2 cellular contexts compared by ENCODE assay signal in the genomic region with DNA sequence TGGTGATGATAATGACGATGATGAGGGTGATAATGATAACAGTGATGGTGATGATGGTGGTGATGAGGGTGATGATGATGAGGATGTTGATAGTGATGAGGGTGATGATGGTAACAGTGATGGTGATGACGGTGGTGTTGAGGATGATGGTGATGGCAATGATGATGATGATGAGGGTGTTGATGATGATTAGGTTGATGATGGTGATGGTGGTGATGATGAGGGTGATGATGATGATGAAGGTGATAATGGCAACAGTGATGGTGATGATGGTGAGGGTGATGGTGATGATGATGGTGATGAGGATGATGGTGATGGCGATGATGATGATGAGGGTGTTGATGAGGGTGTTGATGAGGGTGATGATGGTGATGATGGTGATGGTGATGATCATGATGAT.
TF ChIP-seq lines count a peak whose summit lies in the region.

No MANE protein-coding gene starts in this region.

TF ChIP-seq in HepG2, 621 proteins besides CTCF, POLR2A, EP300 and RAD21 (continues in another document):
- no peak for TF ChIP-seq PHF5A (CRISPR knock-in tag; IDR thresholded peaks at IDR 0.05; ENCODE audit: low read depth, unreplicated experiment)
- TF ChIP-seq ZNF160 (CRISPR knock-in tag; IDR thresholded peaks at IDR 0.05) = no peak
- TF ChIP-seq RXRA (CRISPR knock-in tag; IDR thresholded peaks at IDR 0.05) = no peak
- no peak for TF ChIP-seq MIER2 (CRISPR knock-in tag; IDR thresholded peaks at IDR 0.05)
- TF ChIP-seq, protein P1, sequence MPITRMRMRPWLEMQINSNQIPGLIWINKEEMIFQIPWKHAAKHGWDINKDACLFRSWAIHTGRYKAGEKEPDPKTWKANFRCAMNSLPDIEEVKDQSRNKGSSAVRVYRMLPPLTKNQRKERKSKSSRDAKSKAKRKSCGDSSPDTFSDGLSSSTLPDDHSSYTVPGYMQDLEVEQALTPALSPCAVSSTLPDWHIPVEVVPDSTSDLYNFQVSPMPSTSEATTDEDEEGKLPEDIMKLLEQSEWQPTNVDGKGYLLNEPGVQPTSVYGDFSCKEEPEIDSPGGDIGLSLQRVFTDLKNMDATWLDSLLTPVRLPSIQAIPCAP (CRISPR knock-in tag; IDR thresholded peaks at IDR 0.05; ENCODE audit: low read depth) = no peak
- TF ChIP-seq, protein P2, sequence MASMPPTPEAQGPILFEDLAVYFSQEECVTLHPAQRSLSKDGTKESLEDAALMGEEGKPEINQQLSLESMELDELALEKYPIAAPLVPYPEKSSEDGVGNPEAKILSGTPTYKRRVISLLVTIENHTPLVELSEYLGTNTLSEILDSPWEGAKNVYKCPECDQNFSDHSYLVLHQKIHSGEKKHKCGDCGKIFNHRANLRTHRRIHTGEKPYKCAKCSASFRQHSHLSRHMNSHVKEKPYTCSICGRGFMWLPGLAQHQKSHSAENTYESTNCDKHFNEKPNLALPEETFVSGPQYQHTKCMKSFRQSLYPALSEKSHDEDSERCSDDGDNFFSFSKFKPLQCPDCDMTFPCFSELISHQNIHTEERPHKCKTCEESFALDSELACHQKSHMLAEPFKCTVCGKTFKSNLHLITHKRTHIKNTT (CRISPR knock-in tag; IDR thresholded peaks at IDR 0.05) = no peak
- no peak for TF ChIP-seq HNRNPUL1 (IDR thresholded peaks at IDR 0.05; ENCODE audit: low read depth, low read length)
- no peak for TF ChIP-seq CBX1 (IDR thresholded peaks at IDR 0.05; ENCODE audit: low read depth)
- TF ChIP-seq, protein P3, sequence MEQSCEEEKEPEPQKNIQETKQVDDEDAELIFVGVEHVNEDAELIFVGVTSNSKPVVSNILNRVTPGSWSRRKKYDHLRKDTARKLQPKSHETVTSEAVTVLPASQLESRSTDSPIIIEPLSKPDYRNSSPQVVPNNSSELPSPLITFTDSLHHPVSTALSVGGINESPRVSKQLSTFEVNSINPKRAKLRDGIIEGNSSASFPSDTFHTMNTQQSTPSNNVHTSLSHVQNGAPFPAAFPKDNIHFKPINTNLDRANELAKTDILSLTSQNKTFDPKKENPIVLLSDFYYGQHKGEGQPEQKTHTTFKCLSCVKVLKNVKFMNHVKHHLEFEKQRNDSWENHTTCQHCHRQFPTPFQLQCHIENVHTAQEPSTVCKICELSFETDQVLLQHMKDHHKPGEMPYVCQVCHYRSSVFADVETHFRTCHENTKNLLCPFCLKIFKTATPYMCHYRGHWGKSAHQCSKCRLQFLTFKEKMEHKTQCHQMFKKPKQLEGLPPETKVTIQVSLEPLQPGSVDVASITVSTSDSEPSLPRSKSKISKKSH (CRISPR knock-in tag; IDR thresholded peaks at IDR 0.05; ENCODE audit: borderline replicate concordance) = no peak
- no peak for TF ChIP-seq KAT2B (IDR thresholded peaks at IDR 0.05; ENCODE audit: borderline replicate concordance, low read depth, low read length)
- TF ChIP-seq, protein P4, sequence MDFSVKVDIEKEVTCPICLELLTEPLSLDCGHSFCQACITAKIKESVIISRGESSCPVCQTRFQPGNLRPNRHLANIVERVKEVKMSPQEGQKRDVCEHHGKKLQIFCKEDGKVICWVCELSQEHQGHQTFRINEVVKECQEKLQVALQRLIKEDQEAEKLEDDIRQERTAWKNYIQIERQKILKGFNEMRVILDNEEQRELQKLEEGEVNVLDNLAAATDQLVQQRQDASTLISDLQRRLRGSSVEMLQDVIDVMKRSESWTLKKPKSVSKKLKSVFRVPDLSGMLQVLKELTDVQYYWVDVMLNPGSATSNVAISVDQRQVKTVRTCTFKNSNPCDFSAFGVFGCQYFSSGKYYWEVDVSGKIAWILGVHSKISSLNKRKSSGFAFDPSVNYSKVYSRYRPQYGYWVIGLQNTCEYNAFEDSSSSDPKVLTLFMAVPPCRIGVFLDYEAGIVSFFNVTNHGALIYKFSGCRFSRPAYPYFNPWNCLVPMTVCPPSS (IDR thresholded peaks at IDR 0.05) = peak; percentile 34; the same call in 1 of the 2 replicates
- TF ChIP-seq ESRRA (CRISPR knock-in tag; IDR thresholded peaks at IDR 0.05; ENCODE audit: low read depth) = no peak
- TF ChIP-seq TARDBP (CRISPR knock-in tag; IDR thresholded peaks at IDR 0.05) = no peak
- no peak for TF ChIP-seq ZEB1 (IDR thresholded peaks at IDR 0.05; ENCODE audit: insufficient replicate concordance, low read depth)
- TF ChIP-seq KMT2A (CRISPR knock-in tag; IDR thresholded peaks at IDR 0.05) = no peak
- TF ChIP-seq, protein P5, sequence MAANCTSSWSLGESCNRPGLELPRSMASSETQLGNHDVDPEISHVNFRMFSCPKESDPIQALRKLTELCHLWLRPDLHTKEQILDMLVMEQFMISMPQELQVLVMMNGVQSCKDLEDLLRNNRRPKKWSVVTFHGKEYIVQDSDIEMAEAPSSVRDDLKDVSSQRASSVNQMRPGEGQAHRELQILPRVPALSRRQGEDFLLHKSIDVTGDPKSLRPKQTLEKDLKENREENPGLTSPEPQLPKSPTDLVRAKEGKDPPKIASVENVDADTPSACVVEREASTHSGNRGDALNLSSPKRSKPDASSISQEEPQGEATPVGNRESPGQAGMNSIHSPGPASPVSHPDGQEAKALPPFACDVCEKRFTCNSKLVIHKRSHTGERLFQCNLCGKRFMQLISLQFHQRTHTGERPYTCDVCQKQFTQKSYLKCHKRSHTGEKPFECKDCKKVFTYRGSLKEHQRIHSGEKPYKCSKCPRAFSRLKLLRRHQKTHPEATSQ (CRISPR knock-in tag; IDR thresholded peaks at IDR 0.05; ENCODE audit: borderline replicate concordance) = no peak
- peak; percentile 74; the same call in 1 of the 2 replicates for TF ChIP-seq IKZF1 (IDR thresholded peaks at IDR 0.05)
- TF ChIP-seq ZNF207 (IDR thresholded peaks at IDR 0.05; ENCODE audit: borderline replicate concordance) = peak; percentile 80
- no peak for TF ChIP-seq HMG20A (CRISPR knock-in tag; IDR thresholded peaks at IDR 0.05; ENCODE audit: borderline replicate concordance)
- TF ChIP-seq, protein P6, sequence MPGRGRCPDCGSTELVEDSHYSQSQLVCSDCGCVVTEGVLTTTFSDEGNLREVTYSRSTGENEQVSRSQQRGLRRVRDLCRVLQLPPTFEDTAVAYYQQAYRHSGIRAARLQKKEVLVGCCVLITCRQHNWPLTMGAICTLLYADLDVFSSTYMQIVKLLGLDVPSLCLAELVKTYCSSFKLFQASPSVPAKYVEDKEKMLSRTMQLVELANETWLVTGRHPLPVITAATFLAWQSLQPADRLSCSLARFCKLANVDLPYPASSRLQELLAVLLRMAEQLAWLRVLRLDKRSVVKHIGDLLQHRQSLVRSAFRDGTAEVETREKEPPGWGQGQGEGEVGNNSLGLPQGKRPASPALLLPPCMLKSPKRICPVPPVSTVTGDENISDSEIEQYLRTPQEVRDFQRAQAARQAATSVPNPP (CRISPR knock-in tag; IDR thresholded peaks at IDR 0.05) = no peak

TF ChIP-seq in H1, 55 proteins besides CTCF, POLR2A, EP300 and RAD21:
- TF ChIP-seq KDM5A (IDR thresholded peaks at IDR 0.05; ENCODE audit: low read length) (no peak), BCL11A (IDR thresholded peaks at IDR 0.05; ENCODE audit: low read depth in 2 of 2, low read length in 2 of 2) (no peak), EZH2 (IDR thresholded peaks at IDR 0.05; ENCODE audit: low read depth, low read length, severe bottlenecking) (no peak), GABPA (IDR thresholded peaks at IDR 0.05; ENCODE audit: borderline replicate concordance, insufficient read depth, low read length) (no peak), HDAC6 (IDR thresholded peaks at IDR 0.05; ENCODE audit: low read depth, low read length) (no peak), TEAD4 (IDR thresholded peaks at IDR 0.05; ENCODE audit: low read depth, low read length) (no peak), SP2 (IDR thresholded peaks at IDR 0.05; ENCODE audit: low read length) (no peak), EGR1 (IDR thresholded peaks at IDR 0.05; ENCODE audit: borderline replicate concordance, low read depth, low read length) (no peak), JUN (IDR thresholded peaks at IDR 0.05; ENCODE audit: low read depth, low read length) (no peak), FOSL1 (IDR thresholded peaks at IDR 0.05; ENCODE audit: insufficient read depth, low read depth, low read length) (no peak), SIRT6 (IDR thresholded peaks at IDR 0.05; ENCODE audit: low read length) (no peak), TAF1 (IDR thresholded peaks at IDR 0.05; ENCODE audit: low read depth, low read length) (no peak), CBX5 (IDR thresholded peaks at IDR 0.05; ENCODE audit: low read depth, low read length) (no peak), RFX5 (IDR thresholded peaks at IDR 0.05; ENCODE audit: borderline replicate concordance, low read depth, low read length) (no peak), RXRA (IDR thresholded peaks at IDR 0.05; ENCODE audit: insufficient read depth, low read depth, low read length) (no peak), SP4 (IDR thresholded peaks at IDR 0.05; ENCODE audit: low read length) (no peak), CHD1 (IDR thresholded peaks at IDR 0.05; ENCODE audit: low read depth, low read length) (no peak), CREB1 (IDR thresholded peaks at IDR 0.05) (no peak)
- TF ChIP-seq, protein P7, sequence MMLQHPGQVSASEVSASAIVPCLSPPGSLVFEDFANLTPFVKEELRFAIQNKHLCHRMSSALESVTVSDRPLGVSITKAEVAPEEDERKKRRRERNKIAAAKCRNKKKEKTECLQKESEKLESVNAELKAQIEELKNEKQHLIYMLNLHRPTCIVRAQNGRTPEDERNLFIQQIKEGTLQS (IDR thresholded peaks at IDR 0.05; ENCODE audit: insufficient read depth, low read depth, low read length) = no peak
- TF ChIP-seq, protein P8, sequence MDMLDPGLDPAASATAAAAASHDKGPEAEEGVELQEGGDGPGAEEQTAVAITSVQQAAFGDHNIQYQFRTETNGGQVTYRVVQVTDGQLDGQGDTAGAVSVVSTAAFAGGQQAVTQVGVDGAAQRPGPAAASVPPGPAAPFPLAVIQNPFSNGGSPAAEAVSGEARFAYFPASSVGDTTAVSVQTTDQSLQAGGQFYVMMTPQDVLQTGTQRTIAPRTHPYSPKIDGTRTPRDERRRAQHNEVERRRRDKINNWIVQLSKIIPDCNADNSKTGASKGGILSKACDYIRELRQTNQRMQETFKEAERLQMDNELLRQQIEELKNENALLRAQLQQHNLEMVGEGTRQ (IDR thresholded peaks at IDR 0.05; ENCODE audit: low read length) = no peak
TF ChIP-seq in H1: peak in this region for 0.
